In the genomic region with DNA sequence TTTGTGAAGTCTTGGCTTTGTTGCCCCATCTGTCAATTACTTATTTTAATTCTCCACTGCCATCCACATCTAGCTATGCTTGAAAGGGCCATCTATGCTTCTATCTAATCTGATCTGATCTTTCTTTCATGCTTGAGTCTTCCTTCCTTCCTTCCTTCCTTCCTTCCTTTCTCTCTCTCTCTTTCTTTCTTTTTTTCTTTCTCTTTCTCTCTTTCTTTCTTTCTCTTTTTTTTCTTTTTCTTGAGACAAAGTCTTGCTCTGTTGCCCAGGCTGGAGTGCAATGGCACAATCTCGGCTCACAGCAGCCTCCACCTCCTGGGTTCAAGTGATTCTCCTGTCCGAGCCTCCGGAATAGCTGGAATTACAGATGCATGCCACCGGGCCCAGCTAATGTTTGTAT, we compare ENCODE assay signal across 22 cellular contexts. TPM values are rescaled to one million over a fixed set of nuclear protein-coding genes. Genes with fewer than 3 reads are reported as not detected.
"Had no signal": no experiment of that assay in that cellular context is flagged by ENCODE, and none has a peak within 500 bp of the region (broad histone marks: within the 10 kb centered on the region; RNA-seq: fewer than 3 reads in every experiment).

No MANE protein-coding gene starts in this region.

- H3K36me3 ChIP-seq: colonic mucosa, esophagus squamous epithelium, neutrophil, tibial nerve, vagina, WERI-Rb-1 had no signal

- H3K9me3 ChIP-seq: colonic mucosa, esophagus squamous epithelium, neutrophil, tibial nerve, vagina had no signal

- H3K27me3 Mint-ChIP-seq: activated CD4-positive, alpha-beta T cell treated with anti-CD3 and anti-CD28 coated beads, Interleukin-2, amount 10 ng/mL, durations not matched to agents 24 days and 14 days; activated T-cell treated with anti-CD3 and anti-CD28 coated beads, Interleukin-2, amount 50 U/mL, for 24 hours; naive B cell; stimulated activated naive B cell treated with anti-CD40 and anti-IgM and Interleukin-4, amounts not matched to agents 10 μg/mL and 1 μg/mL and 100 μg/mL, for 72 hours had no signal

- H3K27ac ChIP-seq: colonic mucosa, esophagus squamous epithelium, hepatocyte, neutrophil, tibial nerve, vagina, WERI-Rb-1 had no signal

- H3K9me3 Mint-ChIP-seq: activated CD4-positive, alpha-beta T cell treated with anti-CD3 and anti-CD28 coated beads, Interleukin-2, amount 10 ng/mL, durations not matched to agents 24 days and 14 days; activated T-cell treated with anti-CD3 and anti-CD28 coated beads, Interleukin-2, amount 50 U/mL, for 24 hours; naive B cell; stimulated activated naive B cell treated with anti-CD40 and anti-IgM and Interleukin-4, amounts not matched to agents 10 μg/mL and 1 μg/mL and 100 μg/mL, for 72 hours had no signal

- DNase-seq: activated T-cell treated with anti-CD3 and anti-CD28 coated beads, Interleukin-2, amount 50 U/mL, for 24 hours; amygdala; central memory CD4-positive, alpha-beta T cell; colonic mucosa; esophagus squamous epithelium; mammary epithelial cell; naive B cell; posterior cingulate gyrus; stimulated activated CD4-positive, alpha-beta T cell treated with anti-CD3 and anti-CD28 coated beads, Interleukin-2, amount 100 ng/mL, for 48 hours; stimulated activated naive B cell treated with anti-CD40 and anti-IgM and Interleukin-4, amounts not matched to agents 10 μg/mL and 1 μg/mL and 100 μg/mL, for 72 hours; substantia nigra had no signal

- H3K79me2 ChIP-seq: hepatocyte had no signal

- H2AFZ ChIP-seq: hepatocyte had no signal

- H3K4me2 ChIP-seq: hepatocyte had no signal

- H3K36me3 Mint-ChIP-seq: naive B cell had no signal

- H3K4me1 ChIP-seq: colonic mucosa had no signal

- H3K4me3 ChIP-seq: colonic mucosa, esophagus squamous epithelium, hepatocyte, tibial nerve, vagina had no signal

- H3K27ac Mint-ChIP-seq: activated CD4-positive, alpha-beta T cell treated with anti-CD3 and anti-CD28 coated beads, Interleukin-2, amount 10 ng/mL, durations not matched to agents 24 days and 14 days; activated T-cell treated with anti-CD3 and anti-CD28 coated beads, Interleukin-2, amount 50 U/mL, for 24 hours had no signal

- ATAC-seq: left lobe of liver; stimulated activated naive B cell treated with anti-CD40 and anti-IgM and Interleukin-4, amounts not matched to agents 10 μg/mL and 1 μg/mL and 100 μg/mL, for 72 hours had no signal

- H3K4me3 Mint-ChIP-seq: activated CD4-positive, alpha-beta T cell treated with anti-CD3 and anti-CD28 coated beads, Interleukin-2, amount 10 ng/mL, durations not matched to agents 24 days and 14 days; activated T-cell treated with anti-CD3 and anti-CD28 coated beads, Interleukin-2, amount 50 U/mL, for 24 hours; stimulated activated naive B cell treated with anti-CD40 and anti-IgM and Interleukin-4, amounts not matched to agents 10 μg/mL and 1 μg/mL and 100 μg/mL, for 72 hours had no signal

- FAIRE-seq: keratinocyte had no signal

RNA-seq across cellular contexts. Expression of a gene that starts 26.2 kb away (rescaled TPM):
- total RNA-seq: activated CD4-positive, alpha-beta T cell treated with anti-CD3 and anti-CD28 coated beads, Interleukin-2, amount 10 ng/mL, durations not matched to agents 24 days and 14 days; esophagus squamous epithelium; fibroblast of villous mesenchyme; glomerular endothelial cell; hepatocyte; left lobe of liver; mammary epithelial cell; mononuclear cell; tibial nerve had no signal
- polyA plus RNA-seq: hepatocyte, keratinocyte, mammary epithelial cell had no signal
